Comparison of ENCODE assay signal across 7 cellular contexts in genomic region chr4:2598661-2599654, GRCh38.
A peak's percentile ranks its signal among the peaks of the same experiment; 100 is the strongest.
DNase-seq lines count a peak whose midpoint lies in the region; ATAC-seq and TF ChIP-seq lines count a peak whose summit lies in the region.

No MANE protein-coding gene starts in this region.

- DNase-seq in NOMO-1 treated with DMSO at 0.1 percent for 48 hours (lab: John Stamatoyannopoulos, UW; ENCODE audit: unreplicated experiment) (peak; percentile 61), esophagus muscularis mucosa (ENCODE audit: extremely low spot score) (no peak), smooth muscle cell (lab: John Stamatoyannopoulos, UW; ENCODE audit: unreplicated experiment) (no peak), HuH-7 (ENCODE audit: low spot score) (no peak), NCI-H69 (lab: John Stamatoyannopoulos, UW) (no peak)

- no peak for TF ChIP-seq EP300 in esophagus muscularis mucosa (IDR thresholded peaks at IDR 0.05)

- H3K36me3 ChIP-seq in esophagus muscularis mucosa (peaks cover 0 to 18% (median 10%) of the 10 kb centered on the region in 4 donors), smooth muscle cell (ENCODE audit: low read depth) (no peaks in the 10 kb centered on the region)

- H3K4me1 ChIP-seq in esophagus muscularis mucosa (peaks cover 48 to 74% (median 57%) of the 10 kb centered on the region in 4 donors), smooth muscle cell (ENCODE audit: low read depth) (peaks cover 6% of the 10 kb centered on the region)

- H3K27ac ChIP-seq in esophagus muscularis mucosa (replicated peaks in 1 of 4) = peak overlapping the region in 3 of 4 donors; percentile 15 to 51 (median 47)
- peak overlapping the region; percentile 56 for H3K27ac ChIP-seq in smooth muscle cell (ENCODE audit: low read depth)

- no peak for TF ChIP-seq POLR2A in esophagus muscularis mucosa (IDR thresholded peaks at IDR 0.05; ENCODE audit: low read depth)

- peaks cover 92% of the 10 kb centered on the region for H3K79me2 ChIP-seq in smooth muscle cell (ENCODE audit: low read depth)

- no peak overlapping the region for H3K4me3 ChIP-seq in esophagus muscularis mucosa
- no peak overlapping the region for H3K4me3 ChIP-seq in smooth muscle cell

- WGBS in esophagus muscularis mucosa = 52% methylated on average over 12 of the region's 16 CpGs
- 53% methylated on average over 16 of the region's 16 CpGs for WGBS in smooth muscle cell (ENCODE audit: low lambda C conversion rate)

- no peak overlapping the region for H2AFZ ChIP-seq in smooth muscle cell (ENCODE audit: low read depth)

- H3K9me3 ChIP-seq in esophagus muscularis mucosa (no peaks in the 10 kb centered on the region), smooth muscle cell (replicated peaks; ENCODE audit: low read depth) (no peaks in the 10 kb centered on the region)

- H3K4me2 ChIP-seq in smooth muscle cell = no peak overlapping the region

- intact Hi-C loops in esophagus muscularis mucosa (cut with DNase I) = no loop called here

- peaks cover 94% of the 10 kb centered on the region for H4K20me1 ChIP-seq in smooth muscle cell (ENCODE audit: low read depth)

- TF ChIP-seq CTCF in esophagus muscularis mucosa (IDR thresholded peaks at IDR 0.05) = peak in 1 of 3 experiments; percentile 21
- no peak for TF ChIP-seq CTCF in smooth muscle cell (IDR thresholded peaks at IDR 0.05; ENCODE audit: borderline replicate concordance, insufficient read depth, poor library complexity, severe bottlenecking)

- no peaks in the 10 kb centered on the region for H3K27me3 ChIP-seq in esophagus muscularis mucosa
- no peaks in the 10 kb centered on the region for H3K27me3 ChIP-seq in smooth muscle cell (ENCODE audit: low read depth)

- H3F3A ChIP-seq in smooth muscle cell (ENCODE audit: low read depth) = peaks cover 10% of the 10 kb centered on the region

- peak; percentile 71 for ATAC-seq in GM18873 (IDR thresholded peaks at IDR 0.05; ENCODE audit: low FRiP score, unreplicated experiment)
- ATAC-seq in HG02610 (IDR thresholded peaks at IDR 0.05; ENCODE audit: unreplicated experiment) = peak; percentile 70

- no peak overlapping the region for H3K9ac ChIP-seq in smooth muscle cell (ENCODE audit: low read depth)
